ENCODE assay signal across 1 cellular context in the genomic region with DNA sequence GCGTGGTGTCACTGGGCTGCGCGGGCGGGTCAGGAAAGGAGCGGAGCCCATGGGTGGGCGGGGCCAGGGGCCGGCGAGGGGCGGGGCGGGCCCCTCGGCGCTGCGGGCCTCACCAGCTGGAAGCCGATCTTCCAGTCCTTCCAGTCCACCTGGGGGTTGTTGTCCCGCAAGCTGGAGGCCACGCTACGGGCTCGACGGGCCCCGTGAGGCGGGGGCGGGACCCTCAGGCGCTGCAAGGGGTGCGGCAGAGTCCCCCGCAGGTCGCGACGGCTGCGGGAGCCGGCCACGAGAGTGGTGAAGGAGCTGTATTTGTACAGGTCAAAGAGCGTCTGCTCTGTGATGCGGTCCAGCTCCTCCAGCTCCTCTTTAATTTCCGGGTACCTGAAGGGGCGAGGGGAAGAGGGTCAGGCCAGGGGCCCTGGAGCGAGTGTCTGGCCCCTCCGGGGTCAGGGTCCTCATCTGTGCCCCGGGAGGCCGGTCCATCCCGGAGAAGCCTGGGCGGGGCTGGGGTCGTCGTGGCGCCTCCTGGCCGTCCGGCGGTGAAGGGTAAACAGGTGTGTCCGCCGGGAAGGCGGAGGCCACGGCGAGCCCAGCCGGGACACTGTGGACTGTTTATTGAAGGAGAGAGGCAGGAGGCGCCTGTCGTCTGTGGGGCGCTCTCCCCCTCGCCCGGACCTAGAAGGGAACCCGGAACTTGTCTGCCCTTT.
TF ChIP-seq lines count a peak whose summit lies in the region.

No MANE protein-coding gene starts in this region.

TF ChIP-seq in HepG2, 621 proteins besides CTCF, POLR2A, EP300 and RAD21 (continued from another document):
- no peak for TF ChIP-seq FOXK2 (IDR thresholded peaks at IDR 0.05)
- no peak for TF ChIP-seq BRF2 (CRISPR knock-in tag; IDR thresholded peaks at IDR 0.05)
- TF ChIP-seq ZFP90 (CRISPR knock-in tag; IDR thresholded peaks at IDR 0.05; ENCODE audit: borderline replicate concordance): no peak; the same call in 1 of the 2 replicates
- TF ChIP-seq ZNF816 (CRISPR knock-in tag; IDR thresholded peaks at IDR 0.05; ENCODE audit: borderline replicate concordance): no peak; the same call in 1 of the 2 replicates
- TF ChIP-seq ZBTB37 (CRISPR knock-in tag; IDR thresholded peaks at IDR 0.05): 0 out of 2 replicates have a peak, but pooled peaks have one; percentile 28
- no peak for TF ChIP-seq ZNF326 (CRISPR knock-in tag; IDR thresholded peaks at IDR 0.05; ENCODE audit: borderline replicate concordance)
- TF ChIP-seq, protein P1, sequence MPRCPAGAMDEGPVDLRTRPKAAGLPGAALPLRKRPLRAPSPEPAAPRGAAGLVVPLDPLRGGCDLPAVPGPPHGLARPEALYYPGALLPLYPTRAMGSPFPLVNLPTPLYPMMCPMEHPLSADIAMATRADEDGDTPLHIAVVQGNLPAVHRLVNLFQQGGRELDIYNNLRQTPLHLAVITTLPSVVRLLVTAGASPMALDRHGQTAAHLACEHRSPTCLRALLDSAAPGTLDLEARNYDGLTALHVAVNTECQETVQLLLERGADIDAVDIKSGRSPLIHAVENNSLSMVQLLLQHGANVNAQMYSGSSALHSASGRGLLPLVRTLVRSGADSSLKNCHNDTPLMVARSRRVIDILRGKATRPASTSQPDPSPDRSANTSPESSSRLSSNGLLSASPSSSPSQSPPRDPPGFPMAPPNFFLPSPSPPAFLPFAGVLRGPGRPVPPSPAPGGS (CRISPR knock-in tag; IDR thresholded peaks at IDR 0.05): peak; percentile 61
- no peak for TF ChIP-seq SRF (IDR thresholded peaks at IDR 0.05; ENCODE audit: low read depth, low read length)
- TF ChIP-seq ZNF576 (CRISPR knock-in tag; IDR thresholded peaks at IDR 0.05): 0 out of 2 replicates have a peak, but pooled peaks have one; percentile 18
- TF ChIP-seq, protein P2, sequence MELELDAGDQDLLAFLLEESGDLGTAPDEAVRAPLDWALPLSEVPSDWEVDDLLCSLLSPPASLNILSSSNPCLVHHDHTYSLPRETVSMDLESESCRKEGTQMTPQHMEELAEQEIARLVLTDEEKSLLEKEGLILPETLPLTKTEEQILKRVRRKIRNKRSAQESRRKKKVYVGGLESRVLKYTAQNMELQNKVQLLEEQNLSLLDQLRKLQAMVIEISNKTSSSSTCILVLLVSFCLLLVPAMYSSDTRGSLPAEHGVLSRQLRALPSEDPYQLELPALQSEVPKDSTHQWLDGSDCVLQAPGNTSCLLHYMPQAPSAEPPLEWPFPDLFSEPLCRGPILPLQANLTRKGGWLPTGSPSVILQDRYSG (CRISPR knock-in tag; IDR thresholded peaks at IDR 0.05): 0 out of 2 replicates have a peak, but pooled peaks have one; percentile 32
- TF ChIP-seq ZNF383 (CRISPR knock-in tag; IDR thresholded peaks at IDR 0.05; ENCODE audit: borderline replicate concordance): peak; percentile 51; the same call in 1 of the 2 replicates
- peak; percentile 53; the same call in 1 of the 2 replicates for TF ChIP-seq ZNF331 (CRISPR knock-in tag; IDR thresholded peaks at IDR 0.05)
- peak; percentile 91 for TF ChIP-seq SP5 (CRISPR knock-in tag; IDR thresholded peaks at IDR 0.05; ENCODE audit: borderline replicate concordance, low read depth)
- no peak; the same call in 1 of the 2 replicates for TF ChIP-seq KDM5A (IDR thresholded peaks at IDR 0.05; ENCODE audit: borderline replicate concordance, low read length)
- TF ChIP-seq AGO2 (optimal IDR thresholded peaks at IDR 0.05; ENCODE audit: low read depth, low read length): peak; percentile 93
- peak; percentile 83 for TF ChIP-seq ZFX (CRISPR knock-in tag; IDR thresholded peaks at IDR 0.05; ENCODE audit: low read depth)
- TF ChIP-seq THYN1 (CRISPR knock-in tag; IDR thresholded peaks at IDR 0.05; ENCODE audit: borderline replicate concordance, low read depth): no peak
- TF ChIP-seq ZNF782 (CRISPR knock-in tag; IDR thresholded peaks at IDR 0.05; ENCODE audit: borderline replicate concordance): peak; percentile 83; the same call in 1 of the 2 replicates
- TF ChIP-seq ZNF496 (CRISPR knock-in tag; IDR thresholded peaks at IDR 0.05; ENCODE audit: insufficient replicate concordance): no peak
- TF ChIP-seq ZNF282 (IDR thresholded peaks at IDR 0.05; ENCODE audit: partially characterized antibody): no peak
- TF ChIP-seq SETDB1 (CRISPR knock-in tag; IDR thresholded peaks at IDR 0.05; ENCODE audit: borderline replicate concordance): no peak
- no peak for TF ChIP-seq ZNF224 (CRISPR knock-in tag; IDR thresholded peaks at IDR 0.05)
- peak; percentile 41; the same call in 1 of the 2 replicates for TF ChIP-seq ZNF225 (CRISPR knock-in tag; IDR thresholded peaks at IDR 0.05)
- TF ChIP-seq ZNF850 (CRISPR knock-in tag; conservative IDR thresholded peaks at IDR 0.05): no peak
- TF ChIP-seq AGO1 (IDR thresholded peaks at IDR 0.05; ENCODE audit: low read depth, low read length, poor library complexity, severe bottlenecking): no peak
- TF ChIP-seq, protein P3, sequence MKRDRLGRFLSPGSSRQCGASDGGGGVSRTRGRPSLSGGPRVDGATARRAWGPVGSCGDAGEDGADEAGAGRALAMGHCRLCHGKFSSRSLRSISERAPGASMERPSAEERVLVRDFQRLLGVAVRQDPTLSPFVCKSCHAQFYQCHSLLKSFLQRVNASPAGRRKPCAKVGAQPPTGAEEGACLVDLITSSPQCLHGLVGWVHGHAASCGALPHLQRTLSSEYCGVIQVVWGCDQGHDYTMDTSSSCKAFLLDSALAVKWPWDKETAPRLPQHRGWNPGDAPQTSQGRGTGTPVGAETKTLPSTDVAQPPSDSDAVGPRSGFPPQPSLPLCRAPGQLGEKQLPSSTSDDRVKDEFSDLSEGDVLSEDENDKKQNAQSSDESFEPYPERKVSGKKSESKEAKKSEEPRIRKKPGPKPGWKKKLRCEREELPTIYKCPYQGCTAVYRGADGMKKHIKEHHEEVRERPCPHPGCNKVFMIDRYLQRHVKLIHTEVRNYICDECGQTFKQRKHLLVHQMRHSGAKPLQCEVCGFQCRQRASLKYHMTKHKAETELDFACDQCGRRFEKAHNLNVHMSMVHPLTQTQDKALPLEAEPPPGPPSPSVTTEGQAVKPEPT (CRISPR knock-in tag; IDR thresholded peaks at IDR 0.05; ENCODE audit: low read depth): no peak
- TF ChIP-seq ZNF704 (CRISPR knock-in tag; IDR thresholded peaks at IDR 0.05; ENCODE audit: borderline replicate concordance): peak; percentile 75; the same call in 1 of the 2 replicates
- TF ChIP-seq PPARG (CRISPR knock-in tag; conservative IDR thresholded peaks at IDR 0.05): peak; percentile 73
- TF ChIP-seq RBM39 (IDR thresholded peaks at IDR 0.05; ENCODE audit: low read depth, low read length, poor library complexity, severe bottlenecking): peak; percentile 85
- TF ChIP-seq SPEN (CRISPR knock-in tag; IDR thresholded peaks at IDR 0.05; ENCODE audit: low read depth): peak; percentile 28; the same call in 1 of the 2 replicates
- TF ChIP-seq, protein P4, sequence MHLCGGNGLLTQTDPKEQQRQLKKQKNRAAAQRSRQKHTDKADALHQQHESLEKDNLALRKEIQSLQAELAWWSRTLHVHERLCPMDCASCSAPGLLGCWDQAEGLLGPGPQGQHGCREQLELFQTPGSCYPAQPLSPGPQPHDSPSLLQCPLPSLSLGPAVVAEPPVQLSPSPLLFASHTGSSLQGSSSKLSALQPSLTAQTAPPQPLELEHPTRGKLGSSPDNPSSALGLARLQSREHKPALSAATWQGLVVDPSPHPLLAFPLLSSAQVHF (CRISPR knock-in tag; IDR thresholded peaks at IDR 0.05): no peak
- 0 out of 2 replicates have a peak, but pooled peaks have one; percentile 50 for TF ChIP-seq ZNF354B (CRISPR knock-in tag; IDR thresholded peaks at IDR 0.05)
- TF ChIP-seq ZNF546 (CRISPR knock-in tag; conservative IDR thresholded peaks at IDR 0.05): peak; percentile 70
- peak; percentile 86 for TF ChIP-seq ZNF501 (CRISPR knock-in tag; IDR thresholded peaks at IDR 0.05)
- TF ChIP-seq ZBTB8A (CRISPR knock-in tag; IDR thresholded peaks at IDR 0.05; ENCODE audit: borderline replicate concordance, low read depth): 0 out of 2 replicates have a peak, but pooled peaks have one; percentile 52
- TF ChIP-seq STAT5B (CRISPR knock-in tag; IDR thresholded peaks at IDR 0.05): no peak
- peak; percentile 83 for TF ChIP-seq DMAP1 (CRISPR knock-in tag; IDR thresholded peaks at IDR 0.05)
- peak; percentile 73; the same call in 1 of the 2 replicates for TF ChIP-seq KLF12 (CRISPR knock-in tag; IDR thresholded peaks at IDR 0.05; ENCODE audit: borderline replicate concordance)
- peak; percentile 66 for TF ChIP-seq RXRB (CRISPR knock-in tag; IDR thresholded peaks at IDR 0.05; ENCODE audit: borderline replicate concordance)
- peak; percentile 64 for TF ChIP-seq XRCC5 (optimal IDR thresholded peaks at IDR 0.05; ENCODE audit: low read length)
- no peak for TF ChIP-seq NFKBIZ (CRISPR knock-in tag; IDR thresholded peaks at IDR 0.05)
